ENCODE assay signal across 1 cellular context in the genomic region with DNA sequence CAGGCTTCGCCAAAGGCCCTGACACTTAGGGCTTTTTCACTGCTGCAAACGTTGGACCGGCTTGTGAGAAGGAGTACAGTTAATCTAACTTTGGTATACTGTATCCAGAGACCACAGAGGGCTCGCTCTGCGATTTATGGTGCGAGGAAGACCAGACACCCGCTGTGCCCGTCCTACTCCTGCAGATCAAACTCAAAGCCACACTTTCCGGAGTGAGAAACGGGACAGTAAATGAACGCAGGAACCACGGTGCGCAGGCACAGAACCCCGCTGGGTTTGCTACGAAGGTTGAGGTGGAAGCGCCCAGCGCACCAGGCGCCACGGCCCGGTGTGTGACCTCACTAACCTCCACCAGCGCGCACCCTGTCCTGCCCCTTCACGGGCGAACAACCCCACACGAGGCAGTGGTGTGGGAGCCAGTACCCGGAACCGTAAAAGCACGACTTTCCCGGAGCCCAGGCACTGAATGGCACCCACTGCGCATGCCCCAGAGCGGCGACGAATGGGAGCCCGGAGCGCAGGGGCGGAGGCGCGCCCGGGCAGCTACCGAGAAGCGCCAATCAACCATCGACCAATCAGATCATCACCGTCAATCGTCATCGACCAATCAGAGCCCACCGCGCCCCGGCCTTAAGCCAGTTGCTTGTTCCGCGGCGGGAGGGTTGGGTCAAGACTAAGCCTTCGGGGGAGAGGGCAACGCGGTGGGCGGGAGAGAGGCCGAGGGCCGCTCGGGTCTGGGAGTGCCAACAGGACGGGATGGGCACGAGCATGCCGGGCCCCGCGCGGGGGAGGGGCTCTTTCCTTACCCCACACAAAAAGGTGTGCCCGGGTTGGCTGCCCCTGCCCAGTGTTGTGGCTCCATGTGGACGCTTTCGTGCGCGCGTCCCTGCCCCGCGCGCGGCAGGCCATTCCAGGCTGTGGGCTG.
TF ChIP-seq lines count a peak whose summit lies in the region.

No MANE protein-coding gene starts in this region.

TF ChIP-seq in K562, 482 proteins besides CTCF, POLR2A, EP300 and RAD21 (continued from another document and continues in another):
- TF ChIP-seq, protein P1, sequence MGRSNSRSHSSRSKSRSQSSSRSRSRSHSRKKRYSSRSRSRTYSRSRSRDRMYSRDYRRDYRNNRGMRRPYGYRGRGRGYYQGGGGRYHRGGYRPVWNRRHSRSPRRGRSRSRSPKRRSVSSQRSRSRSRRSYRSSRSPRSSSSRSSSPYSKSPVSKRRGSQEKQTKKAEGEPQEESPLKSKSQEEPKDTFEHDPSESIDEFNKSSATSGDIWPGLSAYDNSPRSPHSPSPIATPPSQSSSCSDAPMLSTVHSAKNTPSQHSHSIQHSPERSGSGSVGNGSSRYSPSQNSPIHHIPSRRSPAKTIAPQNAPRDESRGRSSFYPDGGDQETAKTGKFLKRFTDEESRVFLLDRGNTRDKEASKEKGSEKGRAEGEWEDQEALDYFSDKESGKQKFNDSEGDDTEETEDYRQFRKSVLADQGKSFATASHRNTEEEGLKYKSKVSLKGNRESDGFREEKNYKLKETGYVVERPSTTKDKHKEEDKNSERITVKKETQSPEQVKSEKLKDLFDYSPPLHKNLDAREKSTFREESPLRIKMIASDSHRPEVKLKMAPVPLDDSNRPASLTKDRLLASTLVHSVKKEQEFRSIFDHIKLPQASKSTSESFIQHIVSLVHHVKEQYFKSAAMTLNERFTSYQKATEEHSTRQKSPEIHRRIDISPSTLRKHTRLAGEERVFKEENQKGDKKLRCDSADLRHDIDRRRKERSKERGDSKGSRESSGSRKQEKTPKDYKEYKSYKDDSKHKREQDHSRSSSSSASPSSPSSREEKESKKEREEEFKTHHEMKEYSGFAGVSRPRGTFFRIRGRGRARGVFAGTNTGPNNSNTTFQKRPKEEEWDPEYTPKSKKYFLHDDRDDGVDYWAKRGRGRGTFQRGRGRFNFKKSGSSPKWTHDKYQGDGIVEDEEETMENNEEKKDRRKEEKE (IDR thresholded peaks at IDR 0.05; ENCODE audit: borderline replicate concordance in 1 of 2, control insufficient read depth in 1 of 2, low read depth in 2 of 2, low read length in 1 of 2): no peak
- TF ChIP-seq NEUROD1 (IDR thresholded peaks at IDR 0.05; ENCODE audit: borderline replicate concordance, low read depth, low read length, partially characterized antibody) (peak; percentile 83), NCOA1 (IDR thresholded peaks at IDR 0.05; ENCODE audit: low read depth) (no peak), HDAC2 (IDR thresholded peaks at IDR 0.05) (no peak), RBM25 (IDR thresholded peaks at IDR 0.05; ENCODE audit: low read depth, low read length, severe bottlenecking) (peak; percentile 90), SMC3 (conservative IDR thresholded peaks at IDR 0.05; ENCODE audit: insufficient read depth, low read depth, low read length) (no peak), SETDB1 (IDR thresholded peaks at IDR 0.05; ENCODE audit: low read length) (no peak), TAL1 (IDR thresholded peaks at IDR 0.05) (no peak), MAFK (IDR thresholded peaks at IDR 0.05; ENCODE audit: low read length) (no peak), STAT5A (IDR thresholded peaks at IDR 0.05; ENCODE audit: borderline replicate concordance, low read length) (no peak), MYBL2 (IDR thresholded peaks at IDR 0.05; ENCODE audit: low read depth) (no peak), MYBL2 (CRISPR knock-in tag; IDR thresholded peaks at IDR 0.05; ENCODE audit: borderline replicate concordance) (no peak), RBM17 (IDR thresholded peaks at IDR 0.05; ENCODE audit: borderline replicate concordance, low read depth, low read length) (no peak), ARNT (IDR thresholded peaks at IDR 0.05) (no peak), SMARCB1 (IDR thresholded peaks at IDR 0.05; ENCODE audit: insufficient read length, low read depth) (no peak), DACH1 (IDR thresholded peaks at IDR 0.05; ENCODE audit: partially characterized antibody) (no peak), ZNF507 (tag; conservative IDR thresholded peaks at IDR 0.05) (no peak), EWSR1 (IDR thresholded peaks at IDR 0.05; ENCODE audit: borderline replicate concordance, low read depth, partially characterized antibody) (no peak), ILF3 (IDR thresholded peaks at IDR 0.05; ENCODE audit: borderline replicate concordance) (no peak), HIVEP1 (CRISPR knock-in tag; IDR thresholded peaks at IDR 0.05) (no peak), ZNF764 (CRISPR knock-in tag; IDR thresholded peaks at IDR 0.05; ENCODE audit: low read depth) (no peak), SAFB (IDR thresholded peaks at IDR 0.05; ENCODE audit: borderline replicate concordance, low read depth, low read length) (peak; percentile 90), PURB (CRISPR knock-in tag; IDR thresholded peaks at IDR 0.05; ENCODE audit: low read depth) (no peak), SAP30 (IDR thresholded peaks at IDR 0.05; ENCODE audit: borderline replicate concordance, insufficient read depth, low read depth, low read length, poor library complexity, severe bottlenecking) (no peak)
- TF ChIP-seq, protein P2, sequence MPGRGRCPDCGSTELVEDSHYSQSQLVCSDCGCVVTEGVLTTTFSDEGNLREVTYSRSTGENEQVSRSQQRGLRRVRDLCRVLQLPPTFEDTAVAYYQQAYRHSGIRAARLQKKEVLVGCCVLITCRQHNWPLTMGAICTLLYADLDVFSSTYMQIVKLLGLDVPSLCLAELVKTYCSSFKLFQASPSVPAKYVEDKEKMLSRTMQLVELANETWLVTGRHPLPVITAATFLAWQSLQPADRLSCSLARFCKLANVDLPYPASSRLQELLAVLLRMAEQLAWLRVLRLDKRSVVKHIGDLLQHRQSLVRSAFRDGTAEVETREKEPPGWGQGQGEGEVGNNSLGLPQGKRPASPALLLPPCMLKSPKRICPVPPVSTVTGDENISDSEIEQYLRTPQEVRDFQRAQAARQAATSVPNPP (IDR thresholded peaks at IDR 0.05; ENCODE audit: borderline replicate concordance, insufficient read depth, insufficient read length): no peak
- TF ChIP-seq, protein P3, sequence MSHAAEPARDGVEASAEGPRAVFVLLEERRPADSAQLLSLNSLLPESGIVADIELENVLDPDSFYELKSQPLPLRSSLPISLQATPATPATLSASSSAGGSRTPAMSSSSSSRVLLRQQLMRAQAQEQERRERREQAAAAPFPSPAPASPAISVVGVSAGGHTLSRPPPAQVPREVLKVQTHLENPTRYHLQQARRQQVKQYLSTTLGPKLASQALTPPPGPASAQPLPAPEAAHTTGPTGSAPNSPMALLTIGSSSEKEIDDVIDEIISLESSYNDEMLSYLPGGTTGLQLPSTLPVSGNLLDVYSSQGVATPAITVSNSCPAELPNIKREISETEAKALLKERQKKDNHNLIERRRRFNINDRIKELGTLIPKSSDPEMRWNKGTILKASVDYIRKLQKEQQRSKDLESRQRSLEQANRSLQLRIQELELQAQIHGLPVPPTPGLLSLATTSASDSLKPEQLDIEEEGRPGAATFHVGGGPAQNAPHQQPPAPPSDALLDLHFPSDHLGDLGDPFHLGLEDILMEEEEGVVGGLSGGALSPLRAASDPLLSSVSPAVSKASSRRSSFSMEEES (CRISPR knock-in tag; IDR thresholded peaks at IDR 0.05): no peak
- TF ChIP-seq, protein P4, sequence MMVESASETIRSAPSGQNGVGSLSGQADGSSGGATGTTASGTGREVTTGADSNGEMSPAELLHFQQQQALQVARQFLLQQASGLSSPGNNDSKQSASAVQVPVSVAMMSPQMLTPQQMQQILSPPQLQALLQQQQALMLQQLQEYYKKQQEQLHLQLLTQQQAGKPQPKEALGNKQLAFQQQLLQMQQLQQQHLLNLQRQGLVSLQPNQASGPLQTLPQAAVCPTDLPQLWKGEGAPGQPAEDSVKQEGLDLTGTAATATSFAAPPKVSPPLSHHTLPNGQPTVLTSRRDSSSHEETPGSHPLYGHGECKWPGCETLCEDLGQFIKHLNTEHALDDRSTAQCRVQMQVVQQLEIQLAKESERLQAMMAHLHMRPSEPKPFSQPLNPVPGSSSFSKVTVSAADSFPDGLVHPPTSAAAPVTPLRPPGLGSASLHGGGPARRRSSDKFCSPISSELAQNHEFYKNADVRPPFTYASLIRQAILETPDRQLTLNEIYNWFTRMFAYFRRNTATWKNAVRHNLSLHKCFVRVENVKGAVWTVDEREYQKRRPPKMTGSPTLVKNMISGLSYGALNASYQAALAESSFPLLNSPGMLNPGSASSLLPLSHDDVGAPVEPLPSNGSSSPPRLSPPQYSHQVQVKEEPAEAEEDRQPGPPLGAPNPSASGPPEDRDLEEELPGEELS (CRISPR knock-in tag; IDR thresholded peaks at IDR 0.05; ENCODE audit: borderline replicate concordance): no peak
- TF ChIP-seq, protein P5, sequence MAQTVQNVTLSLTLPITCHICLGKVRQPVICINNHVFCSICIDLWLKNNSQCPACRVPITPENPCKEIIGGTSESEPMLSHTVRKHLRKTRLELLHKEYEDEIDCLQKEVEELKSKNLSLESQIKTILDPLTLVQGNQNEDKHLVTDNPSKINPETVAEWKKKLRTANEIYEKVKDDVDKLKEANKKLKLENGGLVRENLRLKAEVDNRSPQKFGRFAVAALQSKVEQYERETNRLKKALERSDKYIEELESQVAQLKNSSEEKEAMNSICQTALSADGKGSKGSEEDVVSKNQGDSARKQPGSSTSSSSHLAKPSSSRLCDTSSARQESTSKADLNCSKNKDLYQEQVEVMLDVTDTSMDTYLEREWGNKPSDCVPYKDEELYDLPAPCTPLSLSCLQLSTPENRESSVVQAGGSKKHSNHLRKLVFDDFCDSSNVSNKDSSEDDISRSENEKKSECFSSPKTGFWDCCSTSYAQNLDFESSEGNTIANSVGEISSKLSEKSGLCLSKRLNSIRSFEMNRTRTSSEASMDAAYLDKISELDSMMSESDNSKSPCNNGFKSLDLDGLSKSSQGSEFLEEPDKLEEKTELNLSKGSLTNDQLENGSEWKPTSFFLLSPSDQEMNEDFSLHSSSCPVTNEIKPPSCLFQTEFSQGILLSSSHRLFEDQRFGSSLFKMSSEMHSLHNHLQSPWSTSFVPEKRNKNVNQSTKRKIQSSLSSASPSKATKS (CRISPR knock-in tag; IDR thresholded peaks at IDR 0.05): no peak
- TF ChIP-seq, protein P6, sequence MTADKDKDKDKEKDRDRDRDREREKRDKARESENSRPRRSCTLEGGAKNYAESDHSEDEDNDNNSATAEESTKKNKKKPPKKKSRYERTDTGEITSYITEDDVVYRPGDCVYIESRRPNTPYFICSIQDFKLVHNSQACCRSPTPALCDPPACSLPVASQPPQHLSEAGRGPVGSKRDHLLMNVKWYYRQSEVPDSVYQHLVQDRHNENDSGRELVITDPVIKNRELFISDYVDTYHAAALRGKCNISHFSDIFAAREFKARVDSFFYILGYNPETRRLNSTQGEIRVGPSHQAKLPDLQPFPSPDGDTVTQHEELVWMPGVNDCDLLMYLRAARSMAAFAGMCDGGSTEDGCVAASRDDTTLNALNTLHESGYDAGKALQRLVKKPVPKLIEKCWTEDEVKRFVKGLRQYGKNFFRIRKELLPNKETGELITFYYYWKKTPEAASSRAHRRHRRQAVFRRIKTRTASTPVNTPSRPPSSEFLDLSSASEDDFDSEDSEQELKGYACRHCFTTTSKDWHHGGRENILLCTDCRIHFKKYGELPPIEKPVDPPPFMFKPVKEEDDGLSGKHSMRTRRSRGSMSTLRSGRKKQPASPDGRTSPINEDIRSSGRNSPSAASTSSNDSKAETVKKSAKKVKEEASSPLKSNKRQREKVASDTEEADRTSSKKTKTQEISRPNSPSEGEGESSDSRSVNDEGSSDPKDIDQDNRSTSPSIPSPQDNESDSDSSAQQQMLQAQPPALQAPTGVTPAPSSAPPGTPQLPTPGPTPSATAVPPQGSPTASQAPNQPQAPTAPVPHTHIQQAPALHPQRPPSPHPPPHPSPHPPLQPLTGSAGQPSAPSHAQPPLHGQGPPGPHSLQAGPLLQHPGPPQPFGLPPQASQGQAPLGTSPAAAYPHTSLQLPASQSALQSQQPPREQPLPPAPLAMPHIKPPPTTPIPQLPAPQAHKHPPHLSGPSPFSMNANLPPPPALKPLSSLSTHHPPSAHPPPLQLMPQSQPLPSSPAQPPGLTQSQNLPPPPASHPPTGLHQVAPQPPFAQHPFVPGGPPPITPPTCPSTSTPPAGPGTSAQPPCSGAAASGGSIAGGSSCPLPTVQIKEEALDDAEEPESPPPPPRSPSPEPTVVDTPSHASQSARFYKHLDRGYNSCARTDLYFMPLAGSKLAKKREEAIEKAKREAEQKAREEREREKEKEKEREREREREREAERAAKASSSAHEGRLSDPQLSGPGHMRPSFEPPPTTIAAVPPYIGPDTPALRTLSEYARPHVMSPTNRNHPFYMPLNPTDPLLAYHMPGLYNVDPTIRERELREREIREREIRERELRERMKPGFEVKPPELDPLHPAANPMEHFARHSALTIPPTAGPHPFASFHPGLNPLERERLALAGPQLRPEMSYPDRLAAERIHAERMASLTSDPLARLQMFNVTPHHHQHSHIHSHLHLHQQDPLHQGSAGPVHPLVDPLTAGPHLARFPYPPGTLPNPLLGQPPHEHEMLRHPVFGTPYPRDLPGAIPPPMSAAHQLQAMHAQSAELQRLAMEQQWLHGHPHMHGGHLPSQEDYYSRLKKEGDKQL (CRISPR knock-in tag; IDR thresholded peaks at IDR 0.05; ENCODE audit: borderline replicate concordance): no peak
- TF ChIP-seq, protein P7, sequence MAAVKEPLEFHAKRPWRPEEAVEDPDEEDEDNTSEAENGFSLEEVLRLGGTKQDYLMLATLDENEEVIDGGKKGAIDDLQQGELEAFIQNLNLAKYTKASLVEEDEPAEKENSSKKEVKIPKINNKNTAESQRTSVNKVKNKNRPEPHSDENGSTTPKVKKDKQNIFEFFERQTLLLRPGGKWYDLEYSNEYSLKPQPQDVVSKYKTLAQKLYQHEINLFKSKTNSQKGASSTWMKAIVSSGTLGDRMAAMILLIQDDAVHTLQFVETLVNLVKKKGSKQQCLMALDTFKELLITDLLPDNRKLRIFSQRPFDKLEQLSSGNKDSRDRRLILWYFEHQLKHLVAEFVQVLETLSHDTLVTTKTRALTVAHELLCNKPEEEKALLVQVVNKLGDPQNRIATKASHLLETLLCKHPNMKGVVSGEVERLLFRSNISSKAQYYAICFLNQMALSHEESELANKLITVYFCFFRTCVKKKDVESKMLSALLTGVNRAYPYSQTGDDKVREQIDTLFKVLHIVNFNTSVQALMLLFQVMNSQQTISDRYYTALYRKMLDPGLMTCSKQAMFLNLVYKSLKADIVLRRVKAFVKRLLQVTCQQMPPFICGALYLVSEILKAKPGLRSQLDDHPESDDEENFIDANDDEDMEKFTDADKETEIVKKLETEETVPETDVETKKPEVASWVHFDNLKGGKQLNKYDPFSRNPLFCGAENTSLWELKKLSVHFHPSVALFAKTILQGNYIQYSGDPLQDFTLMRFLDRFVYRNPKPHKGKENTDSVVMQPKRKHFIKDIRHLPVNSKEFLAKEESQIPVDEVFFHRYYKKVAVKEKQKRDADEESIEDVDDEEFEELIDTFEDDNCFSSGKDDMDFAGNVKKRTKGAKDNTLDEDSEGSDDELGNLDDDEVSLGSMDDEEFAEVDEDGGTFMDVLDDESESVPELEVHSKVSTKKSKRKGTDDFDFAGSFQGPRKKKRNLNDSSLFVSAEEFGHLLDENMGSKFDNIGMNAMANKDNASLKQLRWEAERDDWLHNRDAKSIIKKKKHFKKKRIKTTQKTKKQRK (IDR thresholded peaks at IDR 0.05; ENCODE audit: borderline replicate concordance, low read depth, low read length): no peak
